In the genomic region with DNA sequence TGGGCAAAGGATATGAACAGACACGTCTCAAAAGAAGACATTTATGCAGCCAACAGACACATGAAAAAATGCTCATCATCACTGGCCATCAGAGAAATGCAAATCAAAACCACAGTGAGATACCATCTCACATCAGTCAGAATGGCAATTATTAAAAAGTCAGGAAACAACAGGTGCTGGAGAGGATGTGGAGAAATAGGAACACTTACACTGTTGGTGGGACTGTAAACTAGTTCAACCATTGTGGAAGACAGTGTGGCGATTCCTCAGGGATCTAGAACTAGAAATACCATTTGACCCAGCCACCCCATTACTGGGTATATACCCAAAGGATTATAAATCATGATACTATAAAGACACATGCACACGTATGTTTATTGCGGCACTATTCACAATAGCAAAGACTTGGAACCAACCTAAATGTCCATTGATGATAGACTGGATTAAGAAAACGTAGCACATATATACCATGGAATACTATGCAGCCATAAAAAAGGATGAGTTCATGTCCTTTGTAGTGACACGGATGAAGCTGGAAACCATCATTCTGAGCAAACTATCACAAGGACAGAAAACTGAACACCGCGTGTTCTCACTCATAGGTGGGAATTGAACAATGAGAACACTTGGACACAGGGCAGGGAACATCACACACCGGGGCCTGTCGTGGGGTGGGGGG, we compare ENCODE assay signal across 2 cellular contexts. TPM values are rescaled to one million over a fixed set of nuclear protein-coding genes. Genes with fewer than 3 reads are reported as not detected.
"Had no signal": no experiment of that assay in that cellular context is flagged by ENCODE, and none has a peak within 500 bp of the region (broad histone marks: within the 10 kb centered on the region; RNA-seq: fewer than 3 reads in every experiment).

No MANE protein-coding gene starts in this region.

RNA-seq across cellular contexts. Expression of a gene that starts 57.1 kb away (rescaled TPM):
- total RNA-seq: activated CD4-positive, alpha-beta T cell treated with anti-CD3 and anti-CD28 coated beads, Interleukin-2, amount 10 ng/mL, durations not matched to agents 24 days and 14 days; T-helper 2 cell treated with Interferon-gamma antibody and Interleukin-4, amounts not matched to agents 100 ng/mL and 5 ng/mL, for 36 hours had no signal
